In genomic region chr6:67882436-67883311, GRCh38 we compare ENCODE assay signal across 21 cellular contexts.
"Had no signal": no experiment of that assay in that cellular context is flagged by ENCODE, and none has a peak within 500 bp of the region (broad histone marks: within the 10 kb centered on the region; RNA-seq: fewer than 3 reads in every experiment).

No MANE protein-coding gene starts in this region.

- FAIRE-seq: HepG2 had no signal

- H3K9ac ChIP-seq: KMS-11, SK-N-SH had no signal

- DNase-seq: IMR-90, MM.1S, NCI-H1105, NCI-H1417, NCI-H1436 treated with DMSO at 0.1 percent for 48 hours, NCI-H1694, NCI-H187 treated with DMSO at 0.1 percent for 48 hours, NCI-H2081, NCI-H2107, NCI-H2227 treated with DMSO at 0.1 percent for 48 hours, NCI-H510A, NCI-H524 treated with DMSO at 0.1 percent for 48 hours, NCI-H69, NCI-H774, PC-3, SHP77, SK-N-SH had no signal

- H3K4me2 ChIP-seq: KMS-11, SK-N-SH had no signal

- H3K27ac ChIP-seq: KMS-11, RWPE1 had no signal

- H3K9me3 ChIP-seq: SK-N-SH had no signal

- ATAC-seq: HepG2, Panc1, PC-3 had no signal
